Comparison of ENCODE assay signal across 7 cellular contexts in the genomic region with DNA sequence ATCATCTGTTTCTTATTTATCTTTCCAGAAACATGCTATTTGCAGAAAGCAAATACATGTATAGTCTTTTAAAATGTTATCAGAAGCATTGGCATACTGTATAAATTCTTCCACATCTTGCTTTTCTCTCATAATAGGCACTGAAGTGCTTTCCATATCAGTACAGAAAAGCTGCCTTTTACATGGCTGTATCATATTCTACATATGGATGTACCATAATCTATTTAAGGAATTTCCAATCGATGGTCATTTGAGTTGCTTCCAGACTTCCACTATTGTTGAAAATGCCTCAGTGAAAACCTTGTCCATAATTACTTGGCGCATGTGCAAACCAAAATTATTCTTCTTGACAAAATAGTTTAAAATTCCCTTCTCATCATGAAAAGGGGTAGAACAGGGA.
"Had no signal": no experiment of that assay in that cellular context is flagged by ENCODE, and none has a peak within 500 bp of the region (broad histone marks: within the 10 kb centered on the region; RNA-seq: fewer than 3 reads in every experiment).

No MANE protein-coding gene starts in this region.

- FAIRE-seq: HepG2, HTR-8/SVneo, K562 had no signal

- H3K4me3 ChIP-seq: K562 had no signal

- DNase-seq: IMR-90, KBM-7, KG1 had no signal

- ATAC-seq: HepG2, K562 had no signal

- H3K27ac ChIP-seq: HL-60 had no signal
